ENCODE assay signal across 8 cellular contexts in genomic region chr19:3365447-3366103, GRCh38. TPM values are rescaled to one million over a fixed set of nuclear protein-coding genes. Genes with fewer than 3 reads are reported as not detected.
DNase-seq lines count a peak whose midpoint lies in the region; ATAC-seq and TF ChIP-seq lines count a peak whose summit lies in the region.

No MANE protein-coding gene starts in this region.

- H3K4me1 Mint-ChIP-seq in H9, result peaks cover 6 to 46% of the 10 kb centered on the region in 2 experiments
- peaks cover 39 to 69% (median 60%) of the 10 kb centered on the region in 4 donors for H3K4me1 Mint-ChIP-seq in naive thymus-derived CD8-positive, alpha-beta T cell

- H3K27ac ChIP-seq in H9 (ENCODE audit: insufficient read length, low read depth, low read length), result no peak overlapping the region

- H3K56ac ChIP-seq in H9 (ENCODE audit: insufficient read length, low read depth, low read length), result no peak overlapping the region

- H3K4me3 ChIP-seq in AG04449 (ENCODE audit: low read depth, low read length) (peak overlapping the region; percentile 81), epithelial cell of proximal tubule (ENCODE audit: low read depth, low read length) (peak overlapping the region; percentile 96)

- H2BK15ac ChIP-seq in H9 (ENCODE audit: low read depth, low read length), result no peak overlapping the region

- no peak overlapping the region for H3K27ac Mint-ChIP-seq in H9
- H3K27ac Mint-ChIP-seq in naive thymus-derived CD8-positive, alpha-beta T cell, result peak overlapping the region in 8 of 10 donors; percentile 5 to 86 (median 44)

- H4K20me1 ChIP-seq in H9 (ENCODE audit: control insufficient read depth, insufficient read depth, insufficient read length), result no peaks in the 10 kb centered on the region

- H3K18ac ChIP-seq in H9 (ENCODE audit: insufficient read length, low read depth, low read length), result no peak overlapping the region

- no peaks in the 10 kb centered on the region for H3K79me2 ChIP-seq in H9 (ENCODE audit: insufficient read depth, low read length)

- H3K79me1 ChIP-seq in H9 (ENCODE audit: insufficient read depth, low read depth, low read length, poor library complexity, severe bottlenecking), result no peaks in the 10 kb centered on the region

- no peak overlapping the region for H2BK120ac ChIP-seq in H9 (ENCODE audit: low read depth, low read length, poor library complexity, severe bottlenecking)

- H2AK5ac ChIP-seq in H9 (ENCODE audit: insufficient read length, low read length), result no peak overlapping the region

- CTCF ChIA-PET in AG04449 (lab: Yijun Ruan, JAX), result interaction anchor here (0.7 to 1.6 kb wide), 3 partner anchors 39 to 107 kb away, joined by 3 to 4 read pairs (median 3); no protein-coding TSS in a partner anchor

- H3T11ph ChIP-seq in H9 (ENCODE audit: low read length), result no peak overlapping the region

- no peak overlapping the region for H2AFZ ChIP-seq in H9 (ENCODE audit: low read length)

- H3K4me1 ChIP-seq in H9 (ENCODE audit: insufficient read depth, low read length), result no peaks in the 10 kb centered on the region; the same call in 1 of the 2 replicates

- H3K27me3 Mint-ChIP-seq in H9 (ENCODE audit: low read depth), result peaks cover 99% of the 10 kb centered on the region
- no peaks in the 10 kb centered on the region for H3K27me3 Mint-ChIP-seq in naive thymus-derived CD8-positive, alpha-beta T cell

- H4K8ac ChIP-seq in H9 (replicated peaks; ENCODE audit: insufficient read length, low read depth, low read length), result no peak overlapping the region

- POLR2A ChIA-PET in AG04449 (lab: Yijun Ruan, JAX), result interaction anchor here (0.6 to 1.0 kb wide), 2 partner anchors 9 to 53 kb away, joined by 3 to 5 read pairs; no protein-coding TSS in a partner anchor
- POLR2A ChIA-PET in naive thymus-derived CD8-positive, alpha-beta T cell (lab: Charles Lee), result interaction anchor here (2.0 kb wide), 1 partner anchor 67 kb away, joined by 4 read pairs; no protein-coding TSS in a partner anchor

- H3K4ac ChIP-seq in H9 (ENCODE audit: low read depth, low read length), result no peak overlapping the region

- H4K5ac ChIP-seq in H9 (ENCODE audit: insufficient read length, low read depth, low read length), result no peak overlapping the region

- no peak overlapping the region for H3K9ac ChIP-seq in H9 (ENCODE audit: extremely low read depth, insufficient read length, low read length)

- ATAC-seq in naive thymus-derived CD8-positive, alpha-beta T cell, result no peak
- ATAC-seq in HG03280 (IDR thresholded peaks at IDR 0.05; ENCODE audit: unreplicated experiment), result no peak
- no peak for ATAC-seq in GM21786 (IDR thresholded peaks at IDR 0.05; ENCODE audit: unreplicated experiment)
- ATAC-seq in GM19328 (IDR thresholded peaks at IDR 0.05; ENCODE audit: unreplicated experiment), result no peak

- H4K91ac ChIP-seq in H9 (ENCODE audit: insufficient read length, low read depth, low read length), result no peak overlapping the region

- peaks cover 0 to 2% (median 0%) of the 10 kb centered on the region in 3 experiments; a peak in 1 of 7 replicates for H3K36me3 Mint-ChIP-seq in H9 (ENCODE audit: insufficient read depth in 1 of 3, low read depth in 3 of 3)
- H3K36me3 Mint-ChIP-seq in naive thymus-derived CD8-positive, alpha-beta T cell, result peaks cover 0 to 2% (median 1%) of the 10 kb centered on the region in 3 donors

- peak overlapping the region; percentile 10 to 78; a peak in 4 of 5 replicates for H3K4me3 Mint-ChIP-seq in H9
- peak overlapping the region; percentile 62 to 86 (median 76) for H3K4me3 Mint-ChIP-seq in naive thymus-derived CD8-positive, alpha-beta T cell

- peaks cover 90% of the 10 kb centered on the region for H3K27me3 ChIP-seq in H9 (ENCODE audit: insufficient read depth, low read length)

- no peaks in the 10 kb centered on the region for H3K9me3 ChIP-seq in H9 (ENCODE audit: control insufficient read depth, low read depth, low read length)

- peaks cover 4 to 7% of the 10 kb centered on the region in 2 experiments; a peak in 3 of 5 replicates for H3K9me3 Mint-ChIP-seq in H9
- H3K9me3 Mint-ChIP-seq in naive thymus-derived CD8-positive, alpha-beta T cell, result peaks cover 0 to 2% (median 0%) of the 10 kb centered on the region in 9 donors

- no CpG with 5 or more reads among the region's 17 CpGs for WGBS in H9 (ENCODE audit: extremely low coverage, insufficient read length, low lambda C conversion rate)

- H3K23me2 ChIP-seq in H9 (ENCODE audit: insufficient read length, low read depth, low read length, poor library complexity, severe bottlenecking), result peaks cover 10% of the 10 kb centered on the region

- H3K4me2 ChIP-seq in H9 (ENCODE audit: insufficient read depth, insufficient read length, low read length), result peak overlapping the region; percentile 40

- no peak overlapping the region for H2BK12ac ChIP-seq in H9 (ENCODE audit: insufficient read length, low read depth, low read length)

- TF ChIP-seq CTCF in AG04449 (IDR thresholded peaks at IDR 0.05; ENCODE audit: insufficient read depth, low read length, missing control alignments) (no peak), H9 (conservative IDR thresholded peaks at IDR 0.05) (no peak), epithelial cell of proximal tubule (conservative IDR thresholded peaks at IDR 0.05; ENCODE audit: low read depth, low read length) (no peak)

- H3K23ac ChIP-seq in H9 (ENCODE audit: insufficient read length, low read depth, low read length), result no peak overlapping the region

- DNase-seq in AG04449 (ENCODE audit: low read depth, low spot score) (no peak), H9 (peak; percentile 27), SKM-1 (lab: John Stamatoyannopoulos, UW; ENCODE audit: unreplicated experiment) (peak; percentile 58), epithelial cell of proximal tubule (ENCODE audit: low read depth) (no peak)
- no peak for DNase-seq in naive thymus-derived CD8-positive, alpha-beta T cell

- H2BK5ac ChIP-seq in H9 (ENCODE audit: insufficient read length, low read length), result no peak overlapping the region

- H2BK20ac ChIP-seq in H9 (ENCODE audit: low read depth, low read length, poor library complexity, severe bottlenecking), result no peak overlapping the region

- no peak overlapping the region; the same call in 1 of the 2 replicates for H3K14ac ChIP-seq in H9 (ENCODE audit: insufficient read depth, low read length)

RNA-seq across cellular contexts. Expression of gene NFIC, which starts 0.8 kb away (rescaled TPM):
- total RNA-seq in H9 (2021), result 5.6 and 8.0 TPM in 2 replicates
- 16.8 and 31.2 TPM in 2 replicates for total RNA-seq in epithelial cell of proximal tubule
- 10 to 100 TPM; 30.2 to 34.8 TPM for total RNA-seq in naive thymus-derived CD8-positive, alpha-beta T cell
- 10 to 100 TPM in 2 of 3 donors, 1 to 10 TPM in 1; 5.8 to 15.8 (median 12.1) TPM for polyA plus RNA-seq in naive thymus-derived CD8-positive, alpha-beta T cell

Comparison
In these comparisons a context has a peak if more than half of its experiments do, and no peak if none do; other contexts are left out.
1. DNase-seq: peak in H9 (single experiment) and SKM-1 (single experiment); none in AG04449 (single experiment), epithelial cell of proximal tubule (single experiment) and naive thymus-derived CD8-positive, alpha-beta T cell (0 of 10).
2. H3K27ac Mint-ChIP-seq: peak in naive thymus-derived CD8-positive, alpha-beta T cell (8 of 10); none in H9 (0 of 3).